Comparison of ENCODE assay signal across 1 cellular context in genomic region chrX:110311437-110312230, GRCh38.
TF ChIP-seq lines count a peak whose summit lies in the region.

No MANE protein-coding gene starts in this region.

TF ChIP-seq in HEK293, 187 proteins besides CTCF, POLR2A, EP300 and RAD21:
- TF ChIP-seq ZFHX2 (tag by site-specific recombination; conservative IDR thresholded peaks at IDR 0.05) (peak; percentile 29; the same call in 1 of the 2 replicates), PRDM6 (tag by site-specific recombination; IDR thresholded peaks at IDR 0.05) (peak; percentile 31; the same call in 1 of the 2 replicates), ZNF19 (tag by site-specific recombination; IDR thresholded peaks at IDR 0.05; ENCODE audit: low read depth) (no peak), ZNF664 (tag by site-specific recombination; IDR thresholded peaks at IDR 0.05) (no peak), ZNF626 (tag by site-specific recombination; IDR thresholded peaks at IDR 0.05) (no peak)
